Comparison of ENCODE assay signal across 13 cellular contexts in genomic region chr20:1417273-1417672, GRCh38. TPM values are rescaled to one million over a fixed set of nuclear protein-coding genes. Genes with fewer than 3 reads are reported as not detected.
DNase-seq lines count a peak whose midpoint lies in the region; ATAC-seq, FAIRE-seq and TF ChIP-seq lines count a peak whose summit lies in the region.
"Had no signal": no experiment of that assay in that cellular context is flagged by ENCODE, and none has a peak within 500 bp of the region (broad histone marks: within the 10 kb centered on the region; RNA-seq: fewer than 3 reads in every experiment).

No MANE protein-coding gene starts in this region.

- ATAC-seq in GM21723 (IDR thresholded peaks at IDR 0.05; ENCODE audit: unreplicated experiment), result no peak
- ATAC-seq: left cardiac atrium had no signal

- no peak overlapping the region for H3K4me3 ChIP-seq in epithelial cell of esophagus (ENCODE audit: low read length)
- no peak overlapping the region for H3K4me3 ChIP-seq in trophoblast cell (ENCODE audit: low read depth, low read length)
- H3K4me3 ChIP-seq: spleen, thyroid gland had no signal

- peaks cover 23 to 24% of the 10 kb centered on the region in 2 experiments for H3K4me1 ChIP-seq in trophoblast cell (ENCODE audit: control insufficient read depth in 1 of 2, insufficient read depth in 2 of 2, low read length in 2 of 2)
- H3K4me1 ChIP-seq: spleen, thyroid gland had no signal

- H4K91ac ChIP-seq in trophoblast cell (ENCODE audit: low read depth, low read length), result peak overlapping the region; percentile 53

- H4K8ac ChIP-seq in trophoblast cell (ENCODE audit: low read depth, low read length), result peak overlapping the region; percentile 28

- peaks cover 24% of the 10 kb centered on the region for H3K79me1 ChIP-seq in trophoblast cell (ENCODE audit: low read length)

- no peak overlapping the region for H3K23ac ChIP-seq in trophoblast cell (ENCODE audit: low read length)

- no peak overlapping the region for H3K4me2 ChIP-seq in trophoblast cell (ENCODE audit: low read length)

- H2BK120ac ChIP-seq in trophoblast cell (ENCODE audit: insufficient read depth, low read length, poor library complexity), result peak overlapping the region; percentile 18

- no peaks in the 10 kb centered on the region for H3K79me2 ChIP-seq in trophoblast cell (ENCODE audit: control insufficient read depth, insufficient read depth, low read length, poor library complexity)

- H2BK12ac ChIP-seq in trophoblast cell (ENCODE audit: low read length), result no peak overlapping the region

- H3K27ac ChIP-seq in trophoblast cell (ENCODE audit: low read depth, low read length), result peak overlapping the region; percentile 37
- H3K27ac ChIP-seq: spleen, thyroid gland had no signal

- peak; percentile 65 for FAIRE-seq in RCC 7860 (lab: Jason Lieb, UNC)

- H3K18ac ChIP-seq in trophoblast cell (ENCODE audit: low read length), result no peak overlapping the region

- no peaks in the 10 kb centered on the region for H3K27me3 ChIP-seq in trophoblast cell (ENCODE audit: insufficient read depth, low read length)
- H3K27me3 ChIP-seq: thyroid gland had no signal

- no peak overlapping the region for H3K4ac ChIP-seq in trophoblast cell (ENCODE audit: low read depth, low read length)

- DNase-seq in H4 (ENCODE audit: low spot score) (peak; percentile 50), RCC 7860 (ENCODE audit: low spot score) (peak; percentile 93), epithelial cell of esophagus (ENCODE audit: low read depth) (peak; percentile 95), trophoblast cell (peak; percentile 79 to 83), DMS79 (lab: John Stamatoyannopoulos, UW) (no peak), NCI-H146 treated with DMSO at 0.1 percent for 48 hours (lab: John Stamatoyannopoulos, UW; ENCODE audit: unreplicated experiment) (no peak), amniotic stem cell (lab: John Stamatoyannopoulos, UW) (no peak)
- DNase-seq: left cardiac atrium, MV-4-11, NCI-H2227 treated with DMSO at 0.1 percent for 48 hours, spleen, thyroid gland had no signal

- TF ChIP-seq CTCF in epithelial cell of esophagus (IDR thresholded peaks at IDR 0.05; ENCODE audit: insufficient read depth, low read depth, low read length, missing control alignments), result no peak

- H3K36me3 ChIP-seq in trophoblast cell (ENCODE audit: control insufficient read depth in 1 of 2, insufficient read depth in 2 of 2, low read length in 2 of 2), result no peaks in the 10 kb centered on the region
- H3K36me3 ChIP-seq: spleen, thyroid gland had no signal

- no peak overlapping the region for H3K9ac ChIP-seq in trophoblast cell (ENCODE audit: low read length)

- H2AFZ ChIP-seq in trophoblast cell (ENCODE audit: insufficient read depth, low read length, poor library complexity), result no peak overlapping the region

- no CpG with 5 or more reads among the region's 5 CpGs for WGBS in trophoblast cell (ENCODE audit: extremely low coverage, insufficient coverage, insufficient read length)

- H2BK5ac ChIP-seq in trophoblast cell (ENCODE audit: low read depth, low read length, poor library complexity), result no peak overlapping the region

- no peak overlapping the region for H4K12ac ChIP-seq in trophoblast cell (ENCODE audit: low read depth, low read length)

- H3K9me3 ChIP-seq in trophoblast cell (ENCODE audit: insufficient read depth, low read depth, low read length), result peaks cover 3% of the 10 kb centered on the region
- H3K9me3 ChIP-seq: thyroid gland had no signal

- no peak overlapping the region for H2AK5ac ChIP-seq in trophoblast cell (ENCODE audit: low read length)

- H3K14ac ChIP-seq in trophoblast cell (ENCODE audit: low read length), result peak overlapping the region; percentile 18

RNA-seq across cellular contexts. Expression of gene FKBP1A, which starts 24.4 kb away (rescaled TPM):
- total RNA-seq in H4 (2014; rRNA removed; shearing (Covaris generic)), result 124 and 134 TPM in 2 replicates
- polyA plus RNA-seq in trophoblast cell (2013), result 243 and 249 TPM in 2 replicates

RNA-seq across cellular contexts. Expression of gene NSFL1C, which starts 49.4 kb away (rescaled TPM):
- total RNA-seq in H4 (2014; rRNA removed; shearing (Covaris generic)), result 31.9 and 38.2 TPM in 2 replicates
- 60.7 and 62.9 TPM in 2 replicates for polyA plus RNA-seq in trophoblast cell (2013)

Comparison
In these comparisons a context has a peak if more than half of its experiments do, and no peak if none do; other contexts are left out.
1. DNase-seq: peak in H4 (single experiment), RCC 7860 (single experiment), epithelial cell of esophagus (single experiment) and trophoblast cell (2 of 2); none in DMS79 (single experiment), NCI-H146 treated with DMSO at 0.1 percent for 48 hours (single experiment) and amniotic stem cell (single experiment).